ENCODE assay signal across 11 cellular contexts in genomic region chrX:153477039-153477438, GRCh38. TPM values are rescaled to one million over a fixed set of nuclear protein-coding genes. Genes with fewer than 3 reads are reported as not detected.
DNase-seq lines count a peak whose midpoint lies in the region; ATAC-seq and TF ChIP-seq lines count a peak whose summit lies in the region.
"Had no signal": no experiment of that assay in that cellular context is flagged by ENCODE, and none has a peak within 500 bp of the region (broad histone marks: within the 10 kb centered on the region; RNA-seq: fewer than 3 reads in every experiment).

No MANE protein-coding gene starts in this region.

- H3K27ac ChIP-seq in foreskin keratinocyte = no peak overlapping the region
- H3K27ac ChIP-seq in sigmoid colon = peak overlapping the region in 3 of 4 donors; percentile 12 to 37 (median 23)

- H3K36me3 ChIP-seq in sigmoid colon = no peaks in the 10 kb centered on the region

- H3K4me1 ChIP-seq in foreskin keratinocyte = no peaks in the 10 kb centered on the region
- peaks cover 0 to 6% (median 0%) of the 10 kb centered on the region in 4 donors for H3K4me1 ChIP-seq in sigmoid colon

- H3K4me3 ChIP-seq in sigmoid colon = no peak overlapping the region

- WGBS in sigmoid colon, 2 donors = 73 to 77% methylated on average over 11 of the region's 11 CpGs

- ATAC-seq in foreskin keratinocyte (peak; percentile 60), HG02678 (IDR thresholded peaks at IDR 0.05; ENCODE audit: unreplicated experiment) (no peak), GM21825 (IDR thresholded peaks at IDR 0.05; ENCODE audit: unreplicated experiment) (no peak)

- H3K9me3 ChIP-seq in sigmoid colon = no peaks in the 10 kb centered on the region

- TF ChIP-seq CTCF in foreskin keratinocyte (conservative IDR thresholded peaks at IDR 0.05) (no peak), sigmoid colon (IDR thresholded peaks at IDR 0.05) (no peak)

- H3K27me3 ChIP-seq in foreskin keratinocyte (no peaks in the 10 kb centered on the region), sigmoid colon (no peaks in the 10 kb centered on the region)

- no peak for TF ChIP-seq POLR2A in sigmoid colon (IDR thresholded peaks at IDR 0.05)

- intact Hi-C loops in sigmoid colon (cut with DNase I) = loop anchor here (10.0 kb wide), 1 partner anchor 142 kb away; the partner anchor contains the start of gene ZNF275

- TF ChIP-seq EP300 in sigmoid colon (IDR thresholded peaks at IDR 0.05) = no peak

- peak; percentile 75 for DNase-seq in GM03348 (ENCODE audit: low spot score)
- DNase-seq in RPMI7951 (ENCODE audit: low read depth) = peak; percentile 75
- DNase-seq in foreskin keratinocyte = peak in 1 of 2 donors; percentile 26
- no peak for DNase-seq in sigmoid colon
- no peak for DNase-seq in NCI-H345 treated with DMSO at 0.1 percent for 48 hours (lab: John Stamatoyannopoulos, UW; ENCODE audit: unreplicated experiment)
- DNase-seq in stimulated activated naive CD4-positive, alpha-beta T cell treated with Interleukin-2 at 50 U/mL for 16 hours (lab: John Stamatoyannopoulos, UW) = no peak
- DNase-seq: activated T-cell treated with anti-CD3 and anti-CD28 coated beads, Interleukin-2, amount 50 U/mL, for 24 hours; head of caudate nucleus had no signal

RNA-seq across cellular contexts. Expression of gene HAUS7, which starts 6.7 kb away (rescaled TPM):
- 21.3 and 29.6 TPM in 2 replicates for total RNA-seq in RPMI7951 (2014; rRNA removed; shearing (Covaris generic))
- total RNA-seq in foreskin keratinocyte = 31.8 and 39.0 TPM in 2 replicates
- 41.6 and 42.5 TPM in 2 replicates for polyA plus RNA-seq in foreskin keratinocyte
- 10 to 100 TPM; 16.8 to 28.2 (median 25.4) TPM for total RNA-seq in sigmoid colon
- polyA plus RNA-seq in sigmoid colon = 10 to 100 TPM; 15.0 to 37.8 (median 18.3) TPM

RNA-seq across cellular contexts. Expression of gene BGN, which starts 17.7 kb away (rescaled TPM):
- total RNA-seq in RPMI7951 (2014; rRNA removed; shearing (Covaris generic)) = 6.6 and 6.8 TPM in 2 replicates
- total RNA-seq in foreskin keratinocyte (0.07 and 0.48 TPM in 2 replicates), sigmoid colon (100 to 1,000 TPM in 1 of 4 donors, 10 to 100 TPM in 1, 1 to 10 TPM in 2; 5.7 to 181 (median 10.1) TPM)
- polyA plus RNA-seq in foreskin keratinocyte (0.10 and 0.12 TPM in 2 replicates), sigmoid colon (10 to 100 TPM in 1 of 3 donors, 1 to 10 TPM in 2; 1.8 to 29.9 (median 9.0) TPM)
- total RNA-seq: LHCN-M2 had no signal

RNA-seq across cellular contexts. Expression of gene TREX2, which starts 31.2 kb away (rescaled TPM):
- not detected in 2 replicates for total RNA-seq in RPMI7951 (2014; rRNA removed; shearing (Covaris generic))
- total RNA-seq in foreskin keratinocyte = 0.74 and 0.85 TPM in 2 replicates
- 0.57 and 0.71 TPM in 2 replicates for polyA plus RNA-seq in foreskin keratinocyte
- total RNA-seq in sigmoid colon = 1 to 10 TPM in 2 of 4 donors, under 1 TPM in 1, not detected in 1; 0.16 to 3.6 (median 2.4) TPM
- polyA plus RNA-seq in sigmoid colon = under 1 TPM in 1 of 3 donors, not detected in 2; 0.87 TPM

RNA-seq across cellular contexts. Expression of gene ATP2B3, which starts 40.4 kb away (rescaled TPM):
- total RNA-seq in RPMI7951 (2014; rRNA removed; shearing (Covaris generic)) = not detected in 2 replicates
- not detected in 2 replicates for total RNA-seq in foreskin keratinocyte
- polyA plus RNA-seq in foreskin keratinocyte = not detected in 2 replicates
- under 1 TPM; under 0.01 to 0.95 (median 0.26) TPM for total RNA-seq in sigmoid colon
- under 1 TPM in 1 of 3 donors, not detected in 2; 0.26 TPM for polyA plus RNA-seq in sigmoid colon
- total RNA-seq: LHCN-M2 had no signal

Comparison
In these comparisons a context has a peak if more than half of its experiments do, and no peak if none do; other contexts are left out.
1. DNase-seq: peak in GM03348 (single experiment) and RPMI7951 (single experiment); none in sigmoid colon (single experiment), NCI-H345 treated with DMSO at 0.1 percent for 48 hours (single experiment) and stimulated activated naive CD4-positive, alpha-beta T cell treated with Interleukin-2 at 50 U/mL for 16 hours (single experiment).